ENCODE assay signal across 8 cellular contexts in the genomic region with DNA sequence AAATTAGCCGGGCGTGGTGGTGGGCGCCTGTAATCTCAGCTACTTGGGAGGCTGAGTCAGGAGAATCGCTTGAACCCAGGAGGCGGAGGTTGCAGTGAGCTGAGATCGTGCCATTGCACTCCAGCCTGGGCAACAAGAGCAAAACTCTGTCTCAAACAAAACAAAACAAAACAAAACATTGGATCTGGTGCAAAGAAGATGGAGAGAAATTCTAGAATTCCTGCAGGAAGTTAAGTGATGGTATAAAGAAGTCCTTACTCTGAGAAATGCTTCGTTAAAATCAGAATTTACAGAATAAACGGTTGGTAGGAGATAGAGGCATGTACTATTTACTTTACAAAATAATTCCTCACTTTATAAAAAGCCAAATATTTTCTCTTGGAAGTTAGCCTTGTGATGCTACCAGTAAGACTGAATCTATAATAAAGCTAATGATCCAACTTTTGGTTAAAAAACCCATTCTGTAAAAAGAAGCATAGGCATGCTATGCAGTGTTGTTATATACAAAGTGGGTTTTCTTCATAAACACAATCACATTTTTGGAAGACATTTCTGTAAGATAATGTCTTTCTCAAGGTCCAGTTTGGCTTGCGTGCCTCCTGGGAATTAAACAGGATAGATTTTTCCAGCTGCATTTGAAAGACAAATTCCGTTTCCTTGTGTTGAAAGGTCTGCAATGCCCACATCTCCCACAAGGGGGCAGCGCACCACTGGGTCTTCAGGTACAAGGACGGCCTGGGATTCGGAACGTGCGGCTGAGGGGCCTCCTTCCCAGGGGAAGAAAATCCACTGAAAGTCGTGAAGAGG. TPM values are rescaled to one million over a fixed set of nuclear protein-coding genes. Genes with fewer than 3 reads are reported as not detected.
DNase-seq lines count a peak whose midpoint lies in the region; ATAC-seq and TF ChIP-seq lines count a peak whose summit lies in the region.

No MANE protein-coding gene starts in this region.

- H3K4me3 ChIP-seq in OCI-LY7 (ENCODE audit: low read depth, low read length, poor library complexity, severe bottlenecking): peak overlapping the region; percentile 47
- no peak overlapping the region for H3K4me3 ChIP-seq in neural cell (ENCODE audit: low read length)

- TF ChIP-seq EP300 in neural cell (conservative IDR thresholded peaks at IDR 0.05; ENCODE audit: poor library complexity, severe bottlenecking): no peak

- H3K9me2 ChIP-seq in OCI-LY7 (ENCODE audit: insufficient read depth, low read length): no peaks in the 10 kb centered on the region
- no peaks in the 10 kb centered on the region for H3K9me2 ChIP-seq in neural cell (ENCODE audit: insufficient read depth, low read length)

- TF ChIP-seq CTCF in OCI-LY7 (conservative IDR thresholded peaks at IDR 0.05; ENCODE audit: low read length) (peak; percentile 100), neural cell (IDR thresholded peaks at IDR 0.05; ENCODE audit: poor library complexity, severe bottlenecking) (peak; percentile 94)

- H3K27me3 ChIP-seq in neural cell (ENCODE audit: insufficient read depth, low read depth, low read length): no peaks in the 10 kb centered on the region

- BruUV-seq in OCI-LY7 (replicated peaks; lab: Mats Ljungman, UMichigan): no TSS peak

- peak overlapping the region; percentile 96 for H3K27ac ChIP-seq in OCI-LY7 (ENCODE audit: low read depth, low read length, poor library complexity, severe bottlenecking)
- no peak overlapping the region for H3K27ac ChIP-seq in neural cell (ENCODE audit: low read length)

- no peaks in the 10 kb centered on the region for H3K36me3 Mint-ChIP-seq in activated T-cell treated with anti-CD3 and anti-CD28 coated beads, Interleukin-2, amount 50 U/mL, for 24 hours (ENCODE audit: low read depth)
- H3K36me3 Mint-ChIP-seq in activated T-helper 17 cell treated with anti-CD3 and anti-CD28 coated beads, Interleukin-2, amount 50 U/mL, for 72 hours (ENCODE audit: low read depth): no peaks in the 10 kb centered on the region

- CTCF ChIA-PET in OCI-LY7 (lab: Charles Lee; ENCODE audit: unreplicated experiment): interaction anchor here (0.8 to 1.8 kb wide), 6 partner anchors 13 to 170 kb away, joined by 3 to 6 read pairs (median 3); no protein-coding TSS in a partner anchor

- intact Hi-C loops in OCI-LY7 (cut with micrococcal nuclease; ENCODE audit: unreplicated experiment): loop anchor here (1.0 to 5.0 kb wide), 10 partner anchors 35 to 319 kb away; partner anchors contain the start of genes C1D and PNO1

- H3K36me3 ChIP-seq in OCI-LY7 (ENCODE audit: insufficient read depth, low read length) (no peaks in the 10 kb centered on the region), neural cell (ENCODE audit: insufficient read depth, low read length) (no peaks in the 10 kb centered on the region)

- H3K4me3 Mint-ChIP-seq in activated T-cell treated with anti-CD3 and anti-CD28 coated beads, Interleukin-2, amount 50 U/mL, for 24 hours: no peak overlapping the region
- H3K4me3 Mint-ChIP-seq in activated T-helper 17 cell treated with anti-CD3 and anti-CD28 coated beads, Interleukin-2, amount 50 U/mL, for 72 hours: no peak overlapping the region

- peaks cover 4% of the 10 kb centered on the region for H3K4me1 Mint-ChIP-seq in activated T-cell treated with anti-CD3 and anti-CD28 coated beads, Interleukin-2, amount 50 U/mL, for 24 hours (ENCODE audit: low read depth)
- H3K4me1 Mint-ChIP-seq in activated T-helper 17 cell treated with anti-CD3 and anti-CD28 coated beads, Interleukin-2, amount 50 U/mL, for 72 hours: no peaks in the 10 kb centered on the region

- H3K27me3 Mint-ChIP-seq in activated T-cell treated with anti-CD3 and anti-CD28 coated beads, Interleukin-2, amount 50 U/mL, for 24 hours: no peaks in the 10 kb centered on the region
- no peaks in the 10 kb centered on the region for H3K27me3 Mint-ChIP-seq in activated T-helper 17 cell treated with anti-CD3 and anti-CD28 coated beads, Interleukin-2, amount 50 U/mL, for 72 hours

- TF ChIP-seq RAD21 in neural cell (conservative IDR thresholded peaks at IDR 0.05): peak; percentile 93

- no peak for ATAC-seq in activated T-helper 17 cell treated with anti-CD3 and anti-CD28 coated beads, Interleukin-2, amount 50 U/mL, for 72 hours (replicated peaks)

- H3K9me3 ChIP-seq in OCI-LY7 (ENCODE audit: low read length) (no peaks in the 10 kb centered on the region), neural cell (ENCODE audit: low read length) (no peaks in the 10 kb centered on the region)

- H3K4me2 ChIP-seq in OCI-LY7 (ENCODE audit: low read length) (peak overlapping the region; percentile 61), neural cell (ENCODE audit: low read length) (no peak overlapping the region)

- H3K79me2 ChIP-seq in OCI-LY7 (ENCODE audit: insufficient read depth, low read depth, low read length) (no peaks in the 10 kb centered on the region), neural cell (replicated peaks; ENCODE audit: insufficient read depth, low read length) (no peaks in the 10 kb centered on the region)

- H3K4me1 ChIP-seq in OCI-LY7 (ENCODE audit: insufficient read depth, low read length, poor library complexity, severe bottlenecking): peaks cover 48% of the 10 kb centered on the region

- no peak overlapping the region for H3K27ac Mint-ChIP-seq in activated T-cell treated with anti-CD3 and anti-CD28 coated beads, Interleukin-2, amount 50 U/mL, for 24 hours
- no peak overlapping the region for H3K27ac Mint-ChIP-seq in activated T-helper 17 cell treated with anti-CD3 and anti-CD28 coated beads, Interleukin-2, amount 50 U/mL, for 72 hours

- no peaks in the 10 kb centered on the region for H4K20me1 ChIP-seq in OCI-LY7 (ENCODE audit: insufficient read depth, low read length)
- H4K20me1 ChIP-seq in neural cell (ENCODE audit: insufficient read depth): no peaks in the 10 kb centered on the region

- no peaks in the 10 kb centered on the region for H3K9me3 Mint-ChIP-seq in activated T-cell treated with anti-CD3 and anti-CD28 coated beads, Interleukin-2, amount 50 U/mL, for 24 hours
- H3K9me3 Mint-ChIP-seq in activated T-helper 17 cell treated with anti-CD3 and anti-CD28 coated beads, Interleukin-2, amount 50 U/mL, for 72 hours: no peaks in the 10 kb centered on the region

- H2AFZ ChIP-seq in OCI-LY7 (ENCODE audit: low read length): peak overlapping the region; percentile 76; the same call in 1 of the 2 replicates
- H2AFZ ChIP-seq in neural cell (ENCODE audit: low read depth, low read length): no peak overlapping the region

- no peaks in the 10 kb centered on the region for H3F3A ChIP-seq in neural cell (ENCODE audit: insufficient read depth, low read length, poor library complexity, severe bottlenecking)

- H3K9ac ChIP-seq in neural cell (ENCODE audit: low read length): no peak overlapping the region

- POLR2A ChIA-PET in OCI-LY7 (lab: Charles Lee): interaction anchor here (0.6 to 1.8 kb wide), 7 partner anchors 15 to 167 kb away, joined by 3 to 5 read pairs (median 3); no protein-coding TSS in a partner anchor

- peak; percentile 81 for DNase-seq in COLO668 (lab: John Stamatoyannopoulos, UW; ENCODE audit: unreplicated experiment)
- DNase-seq in HS-5 (ENCODE audit: low read depth): peak; percentile 45
- peak; percentile 78 for DNase-seq in OCI-LY7 (ENCODE audit: low spot score)
- peak; percentile 85 for DNase-seq in activated T-cell treated with anti-CD3 and anti-CD28 coated beads, Interleukin-2, amount 50 U/mL, for 24 hours
- peak; percentile 87 for DNase-seq in fibroblast of gingiva (ENCODE audit: low read depth)
- DNase-seq in stimulated activated naive CD4-positive, alpha-beta T cell treated with Interleukin-2 at 50 U/mL for 16 hours (lab: John Stamatoyannopoulos, UW): peak; percentile 64

TF ChIP-seq in neural cell, 6 proteins besides CTCF, POLR2A, EP300 and RAD21:
- TF ChIP-seq SMC3 (conservative IDR thresholded peaks at IDR 0.05; ENCODE audit: poor library complexity): peak; percentile 94
- no peak for TF ChIP-seq TAF1 (IDR thresholded peaks at IDR 0.05; ENCODE audit: low read depth)
TF ChIP-seq in neural cell: peak in this region for 1.

RNA-seq across cellular contexts. Expression of gene PNO1, which starts 35.6 kb away (rescaled TPM):
- total RNA-seq in OCI-LY7 (2014; rRNA removed; shearing (Covaris generic)): 18.6 and 26.3 TPM in 2 replicates
- total RNA-seq in OCI-LY7 (2022): 16.3 and 22.5 TPM in 2 replicates
- polyA plus RNA-seq in neural cell: 10.9 and 12.1 TPM in 2 replicates
- polyA minus RNA-seq in neural cell: 11.2 and 12.6 TPM in 2 replicates
- total RNA-seq in activated T-helper 17 cell treated with anti-CD3 and anti-CD28 coated beads, Interleukin-2, amount 50 U/mL, for 72 hours: 10 to 100 TPM; 10.1 to 27.7 TPM

RNA-seq across cellular contexts. Expression of gene C1D, which starts 59.3 kb away (rescaled TPM):
- total RNA-seq in OCI-LY7 (2014; rRNA removed; shearing (Covaris generic)): 19.1 and 30.1 TPM in 2 replicates
- 36.3 and 37.9 TPM in 2 replicates for total RNA-seq in OCI-LY7 (2022)
- 35.4 and 53.0 TPM in 2 replicates for polyA plus RNA-seq in neural cell
- polyA minus RNA-seq in neural cell: 26.5 and 31.0 TPM in 2 replicates
- total RNA-seq in activated T-helper 17 cell treated with anti-CD3 and anti-CD28 coated beads, Interleukin-2, amount 50 U/mL, for 72 hours: 10 to 100 TPM; 16.8 to 17.8 TPM
